In the genomic region with DNA sequence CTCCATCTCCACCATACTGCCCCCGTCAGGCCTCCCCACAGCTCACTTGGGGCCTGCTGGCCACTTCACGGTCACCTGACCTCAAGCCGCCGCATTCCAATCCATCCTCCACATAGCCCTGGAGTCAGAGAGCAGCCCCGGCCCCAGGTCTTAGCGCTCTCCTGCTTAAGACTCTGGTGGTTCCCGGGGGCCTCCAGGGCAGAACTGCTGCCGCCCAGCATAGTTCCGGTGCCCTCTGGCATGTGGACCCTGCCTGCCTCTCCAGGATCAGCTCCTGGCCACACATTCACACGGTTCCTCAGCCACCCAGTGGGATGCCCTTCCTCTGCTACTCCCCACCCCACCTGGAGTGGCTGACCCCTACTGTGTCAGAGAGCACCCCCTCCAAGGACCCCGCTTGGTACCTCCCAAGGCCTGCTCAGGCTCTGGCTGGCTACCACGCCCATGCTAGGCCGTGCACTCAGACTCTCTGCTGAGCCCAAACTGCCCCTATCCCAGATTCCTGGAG, we compare ENCODE assay signal across 18 cellular contexts. TPM values are rescaled to one million over a fixed set of nuclear protein-coding genes. Genes with fewer than 3 reads are reported as not detected.
A peak's percentile ranks its signal among the peaks of the same experiment; 100 is the strongest.
DNase-seq lines count a peak whose midpoint lies in the region; ATAC-seq, FAIRE-seq and TF ChIP-seq lines count a peak whose summit lies in the region.
"Had no signal": no experiment of that assay in that cellular context is flagged by ENCODE, and none has a peak within 500 bp of the region (broad histone marks: within the 10 kb centered on the region; RNA-seq: fewer than 3 reads in every experiment).

No MANE protein-coding gene starts in this region.

- no peak for DNase-seq in activated T-cell treated with anti-CD3 and anti-CD28 coated beads, Interleukin-2, amount 50 U/mL, for 24 hours
- no peak for DNase-seq in activated T-cell treated with anti-CD3 and anti-CD28 coated beads, Interleukin-2, amount 50 U/mL, for 1 hour
- no peak for DNase-seq in activated T-helper 1 cell treated with anti-CD3 and anti-CD28 coated beads, Interleukin-12 subunit alpha, Interleukin-12 subunit beta, Interleukin-2, Interleukin-4 antibody, amounts not matched to agents 30 ng/mL and 10 ng/mL and 1 ng/mL, durations not matched to agents 14 hours and 24 hours and 36 hours (ENCODE audit: low spot score)
- DNase-seq in HepG2 (ENCODE audit: low spot score) (no peak), suprapubic skin (ENCODE audit: low spot score in 2 of 2) (no peak), NCI-H1105 treated with DMSO at 0.1 percent for 48 hours (lab: John Stamatoyannopoulos, UW) (no peak), DMS 273 treated with DMSO at 0.1 percent for 48 hours (lab: John Stamatoyannopoulos, UW) (no peak)
- no peak for DNase-seq in stimulated activated naive B cell treated with anti-CD40 and anti-IgM and Interleukin-4, amounts not matched to agents 10 μg/mL and 1 μg/mL and 100 μg/mL, for 72 hours
- DNase-seq: activated CD4-positive, alpha-beta T cell treated with anti-CD3 and anti-CD28 coated beads for 4 hours; activated gamma-delta T cell; PC-9; T-cell had no signal

- H3K4me3 Mint-ChIP-seq in activated T-cell treated with anti-CD3 and anti-CD28 coated beads, Interleukin-2, amount 50 U/mL, for 24 hours = no peak overlapping the region
- H3K4me3 Mint-ChIP-seq in activated T-helper 1 cell treated with anti-CD3 and anti-CD28 coated beads, Interleukin-12 subunit alpha, Interleukin-12 subunit beta, Interleukin-2, Interleukin-4 antibody, amounts not matched to agents 30 ng/mL and 10 ng/mL and 1 ng/mL, durations not matched to agents 14 hours and 24 hours and 36 hours = no peak overlapping the region
- H3K4me3 Mint-ChIP-seq in stimulated activated naive B cell treated with anti-CD40 and anti-IgM and Interleukin-4, amounts not matched to agents 10 μg/mL and 1 μg/mL and 100 μg/mL, for 72 hours = no peak overlapping the region
- H3K4me3 Mint-ChIP-seq: T-cell had no signal

- H3K9me3 ChIP-seq in HepG2 (ENCODE audit: low read length) (no peaks in the 10 kb centered on the region), suprapubic skin (no peaks in the 10 kb centered on the region)
- H3K9me3 ChIP-seq: A549, neutrophil, thoracic aorta had no signal

- intact Hi-C loops in activated T-helper 1 cell treated with anti-CD3 and anti-CD28 coated beads, Interleukin-12 subunit alpha, Interleukin-12 subunit beta, Interleukin-2, Interleukin-4 antibody, amounts not matched to agents 30 ng/mL and 10 ng/mL and 1 ng/mL, durations not matched to agents 14 hours and 24 hours and 36 hours (cut with micrococcal nuclease) = no loop called here
- intact Hi-C loops in HepG2 (cut with micrococcal nuclease; ENCODE audit: unreplicated experiment) = no loop called here

- no peaks in the 10 kb centered on the region for H3K79me2 ChIP-seq in HepG2 (ENCODE audit: insufficient read depth, low read length)

- H2AFZ ChIP-seq in HepG2 (ENCODE audit: low read length) = no peak overlapping the region
- H2AFZ ChIP-seq: PC-9 had no signal

- no peak for TF ChIP-seq RAD21 in HepG2 (CRISPR knock-in tag; IDR thresholded peaks at IDR 0.05)

- H3K4me1 ChIP-seq in HepG2 (ENCODE audit: insufficient read depth, low read length) (no peaks in the 10 kb centered on the region), suprapubic skin (peaks cover 3% of the 10 kb centered on the region)
- H3K4me1 ChIP-seq: A549 had no signal

- POLR2A ChIA-PET in HepG2 (lab: Yijun Ruan, JAX) = interaction anchor here (1.5 kb wide), 1 partner anchor 9 kb away, joined by 5 read pairs; no protein-coding TSS in a partner anchor

- H3K9me3 Mint-ChIP-seq in activated T-cell treated with anti-CD3 and anti-CD28 coated beads, Interleukin-2, amount 50 U/mL, for 24 hours = no peaks in the 10 kb centered on the region
- H3K9me3 Mint-ChIP-seq in activated T-helper 1 cell treated with anti-CD3 and anti-CD28 coated beads, Interleukin-12 subunit alpha, Interleukin-12 subunit beta, Interleukin-2, Interleukin-4 antibody, amounts not matched to agents 30 ng/mL and 10 ng/mL and 1 ng/mL, durations not matched to agents 14 hours and 24 hours and 36 hours = no peaks in the 10 kb centered on the region
- H3K9me3 Mint-ChIP-seq in stimulated activated naive B cell treated with anti-CD40 and anti-IgM and Interleukin-4, amounts not matched to agents 10 μg/mL and 1 μg/mL and 100 μg/mL, for 72 hours = peaks cover 0 to 2% of the 10 kb centered on the region in 2 donors
- H3K9me3 Mint-ChIP-seq: T-cell had no signal

- H3K9ac ChIP-seq in HepG2 (ENCODE audit: insufficient read depth, low read depth, low read length) = no peak overlapping the region

- TF ChIP-seq EP300 in HepG2 (IDR thresholded peaks at IDR 0.05; ENCODE audit: low read depth in 2 of 2, low read length in 2 of 2) = no peak
- no peak for TF ChIP-seq EP300 in HepG2 (CRISPR knock-in tag; IDR thresholded peaks at IDR 0.05; ENCODE audit: borderline replicate concordance)
- TF ChIP-seq EP300 in suprapubic skin (IDR thresholded peaks at IDR 0.05) = no peak

- TF ChIP-seq POLR2A in HepG2 (IDR thresholded peaks at IDR 0.05; ENCODE audit: insufficient read depth in 1 of 2, low read depth in 2 of 2, low read length in 2 of 2) (no peak), suprapubic skin (IDR thresholded peaks at IDR 0.05) (no peak)

- no TSS peak for BruUV-seq in HepG2 (replicated peaks; lab: Mats Ljungman, UMichigan)

- no peak overlapping the region for H3K27ac ChIP-seq in HepG2 (ENCODE audit: extremely low read length, insufficient read depth, low read length)
- no peak overlapping the region for H3K27ac ChIP-seq in suprapubic skin
- H3K27ac ChIP-seq: A549, PC-9, thoracic aorta had no signal

- peak; percentile 5; the same call in 1 of the 3 replicates for ATAC-seq in HepG2
- no peak for ATAC-seq in stimulated activated naive B cell treated with anti-CD40 and anti-IgM and Interleukin-4, amounts not matched to agents 10 μg/mL and 1 μg/mL and 100 μg/mL, for 72 hours (replicated peaks)
- ATAC-seq: left lobe of liver, T-cell had no signal

- in situ Hi-C loops in HepG2 (cut with HindIII; ENCODE audit: extremely low pct_ligation_motif_present, low pct_unique_long_range_greater_than_20kb) = no loop called here

- no peaks in the 10 kb centered on the region for H3K27me3 Mint-ChIP-seq in activated T-cell treated with anti-CD3 and anti-CD28 coated beads, Interleukin-2, amount 50 U/mL, for 24 hours
- no peaks in the 10 kb centered on the region for H3K27me3 Mint-ChIP-seq in activated T-helper 1 cell treated with anti-CD3 and anti-CD28 coated beads, Interleukin-12 subunit alpha, Interleukin-12 subunit beta, Interleukin-2, Interleukin-4 antibody, amounts not matched to agents 30 ng/mL and 10 ng/mL and 1 ng/mL, durations not matched to agents 14 hours and 24 hours and 36 hours (ENCODE audit: insufficient read depth)
- no peaks in the 10 kb centered on the region for H3K27me3 Mint-ChIP-seq in stimulated activated naive B cell treated with anti-CD40 and anti-IgM and Interleukin-4, amounts not matched to agents 10 μg/mL and 1 μg/mL and 100 μg/mL, for 72 hours
- H3K27me3 Mint-ChIP-seq: T-cell had no signal

- 86% methylated on average over 10 of the region's 13 CpGs for WGBS in HepG2 (ENCODE audit: low lambda C conversion rate)
- WGBS in suprapubic skin = 79% methylated on average over 13 of the region's 13 CpGs

- FAIRE-seq in HepG2 (lab: Jason Lieb, UNC) = no peak
- FAIRE-seq: A549 had no signal

- peaks cover 98% of the 10 kb centered on the region for H3K36me3 Mint-ChIP-seq in activated T-cell treated with anti-CD3 and anti-CD28 coated beads, Interleukin-2, amount 50 U/mL, for 24 hours (ENCODE audit: low read depth)
- peaks cover 54% of the 10 kb centered on the region for H3K36me3 Mint-ChIP-seq in activated T-helper 1 cell treated with anti-CD3 and anti-CD28 coated beads, Interleukin-12 subunit alpha, Interleukin-12 subunit beta, Interleukin-2, Interleukin-4 antibody, amounts not matched to agents 30 ng/mL and 10 ng/mL and 1 ng/mL, durations not matched to agents 14 hours and 24 hours and 36 hours (ENCODE audit: low read depth)
- peaks cover 60 to 74% of the 10 kb centered on the region in 2 donors for H3K36me3 Mint-ChIP-seq in stimulated activated naive B cell treated with anti-CD40 and anti-IgM and Interleukin-4, amounts not matched to agents 10 μg/mL and 1 μg/mL and 100 μg/mL, for 72 hours

- H3K27me3 ChIP-seq in HepG2 (ENCODE audit: control insufficient read depth in 1 of 2, insufficient read depth in 2 of 2, low read length in 2 of 2) (no peaks in the 10 kb centered on the region), suprapubic skin (no peaks in the 10 kb centered on the region)
- H3K27me3 ChIP-seq: neutrophil had no signal

- H3K4me2 ChIP-seq in HepG2 (ENCODE audit: low read depth, low read length) = no peak overlapping the region
- H3K4me2 ChIP-seq: A549, PC-9 had no signal

- no peaks in the 10 kb centered on the region for H4K20me1 ChIP-seq in HepG2 (ENCODE audit: insufficient read depth, low read length)

- H3K4me3 ChIP-seq in HepG2 (replicated peaks in 1 of 3; ENCODE audit: insufficient read depth in 1 of 3, low read depth in 2 of 3, low read length in 3 of 3) = no peak overlapping the region
- H3K4me3 ChIP-seq in suprapubic skin = no peak overlapping the region
- H3K4me3 ChIP-seq: A549, PC-9, thoracic aorta had no signal

- CTCF ChIA-PET in HepG2 (lab: Yijun Ruan, JAX; ENCODE audit: low intra/inter-chr PET ratio, low total read pairs) = no interaction called here

- H3K36me3 ChIP-seq in HepG2 (replicated peaks in 1 of 2; ENCODE audit: control insufficient read depth in 1 of 2, insufficient read depth in 2 of 2, low read length in 2 of 2) (peaks cover 11 to 24% of the 10 kb centered on the region in 2 experiments; a peak in 4 of 5 replicates), suprapubic skin (peaks cover 74% of the 10 kb centered on the region)

- peak overlapping the region; percentile 61 for H3K27ac Mint-ChIP-seq in activated T-cell treated with anti-CD3 and anti-CD28 coated beads, Interleukin-2, amount 50 U/mL, for 24 hours
- peak overlapping the region; percentile 20 for H3K27ac Mint-ChIP-seq in activated T-helper 1 cell treated with anti-CD3 and anti-CD28 coated beads, Interleukin-12 subunit alpha, Interleukin-12 subunit beta, Interleukin-2, Interleukin-4 antibody, amounts not matched to agents 30 ng/mL and 10 ng/mL and 1 ng/mL, durations not matched to agents 14 hours and 24 hours and 36 hours
- peak overlapping the region; percentile 32 for H3K27ac Mint-ChIP-seq in stimulated activated naive B cell treated with anti-CD40 and anti-IgM and Interleukin-4, amounts not matched to agents 10 μg/mL and 1 μg/mL and 100 μg/mL, for 72 hours

- no peak for TF ChIP-seq CTCF in HepG2 (CRISPR knock-in tag; IDR thresholded peaks at IDR 0.05)
- no peak for TF ChIP-seq CTCF in suprapubic skin (IDR thresholded peaks at IDR 0.05)

- H3K4me1 Mint-ChIP-seq in activated T-cell treated with anti-CD3 and anti-CD28 coated beads, Interleukin-2, amount 50 U/mL, for 24 hours (ENCODE audit: low read depth) = peaks cover 39% of the 10 kb centered on the region
- peaks cover 40% of the 10 kb centered on the region for H3K4me1 Mint-ChIP-seq in activated T-helper 1 cell treated with anti-CD3 and anti-CD28 coated beads, Interleukin-12 subunit alpha, Interleukin-12 subunit beta, Interleukin-2, Interleukin-4 antibody, amounts not matched to agents 30 ng/mL and 10 ng/mL and 1 ng/mL, durations not matched to agents 14 hours and 24 hours and 36 hours (ENCODE audit: low read depth)
- peaks cover 36 to 47% of the 10 kb centered on the region in 2 donors for H3K4me1 Mint-ChIP-seq in stimulated activated naive B cell treated with anti-CD40 and anti-IgM and Interleukin-4, amounts not matched to agents 10 μg/mL and 1 μg/mL and 100 μg/mL, for 72 hours

RNA-seq across cellular contexts. Expression of a gene that starts 8.7 kb away (rescaled TPM):
- 84.4 and 86.7 TPM in 2 replicates for total RNA-seq in activated T-helper 1 cell treated with anti-CD3 and anti-CD28 coated beads, Interleukin-12 subunit alpha, Interleukin-12 subunit beta, Interleukin-2, Interleukin-4 antibody, amounts not matched to agents 30 ng/mL and 10 ng/mL and 1 ng/mL, durations not matched to agents 14 hours and 24 hours and 36 hours
- 6.5 and 18.0 TPM in 2 replicates for total RNA-seq in HepG2 (2016; rRNA removed; fragmentation: Illumina TruSeq; extraction: Trizol)
- total RNA-seq in HepG2 (2016; cell fraction: cytosol; rRNA removed; fragmentation: Illumina TruSeq; extraction: Trizol; ENCODE audit: low read depth) = 9.3 and 10.3 TPM in 2 replicates
- total RNA-seq in HepG2 (2016; cell fraction: insoluble cytoplasmic fraction; rRNA removed; fragmentation: Illumina TruSeq; extraction: Trizol) = 6.3 and 18.2 TPM in 2 replicates
- total RNA-seq in HepG2 (2016; cell fraction: membrane; rRNA removed; fragmentation: Illumina TruSeq; extraction: Trizol) = 12.3 and 14.3 TPM in 2 replicates
- total RNA-seq in HepG2 (2016; cell fraction: nucleus; rRNA removed; fragmentation: Illumina TruSeq; extraction: Trizol) = 28.0 and 31.5 TPM in 2 replicates
- 78.6 and 94.3 TPM in 2 replicates for polyA plus RNA-seq in HepG2 (2011; rRNA removed)
- polyA plus RNA-seq in HepG2 (2011; cell fraction: cytosol; rRNA removed) = 35.8 and 36.7 TPM in 2 replicates
- polyA plus RNA-seq in HepG2 (2011; cell fraction: nucleus; rRNA removed) = 312 and 345 TPM in 2 replicates
- 25.4 and 34.0 TPM in 2 replicates for polyA plus RNA-seq in HepG2 (2012)
- polyA plus RNA-seq in HepG2 (2016; cell fraction: cytosol; fragmentation: Illumina TruSeq; extraction: Trizol; ENCODE audit: low read depth) = 6.9 and 8.7 TPM in 2 replicates
- polyA plus RNA-seq in HepG2 (2016; cell fraction: insoluble cytoplasmic fraction; fragmentation: Illumina TruSeq; extraction: Trizol; ENCODE audit: low read depth) = 6.1 and 7.0 TPM in 2 replicates
- polyA plus RNA-seq in HepG2 (2016; cell fraction: membrane; fragmentation: Illumina TruSeq; extraction: Trizol; ENCODE audit: low read depth) = 9.0 and 11.2 TPM in 2 replicates
- 47.5 and 57.4 TPM in 2 replicates for polyA plus RNA-seq in HepG2 (2016; cell fraction: nucleus; fragmentation: Illumina TruSeq; extraction: Trizol; ENCODE audit: insufficient read depth, low read depth)
- polyA minus RNA-seq in HepG2 (2011; rRNA and poly(A)+ RNA removed; ENCODE audit: low replicate concordance) = 97.9 and 139 TPM in 2 replicates
- 10.3 and 11.5 TPM in 2 replicates for polyA minus RNA-seq in HepG2 (2011; cell fraction: cytosol; rRNA and poly(A)+ RNA removed)
- polyA minus RNA-seq in HepG2 (2011; cell fraction: nucleus; rRNA and poly(A)+ RNA removed) = 134 and 154 TPM in 2 replicates
- total RNA-seq in suprapubic skin = 10 to 100 TPM; 27.1 to 50.5 (median 35.7) TPM

RNA-seq across cellular contexts. Expression of a gene that starts 19.5 kb away (rescaled TPM):
- 459 and 472 TPM in 2 replicates for total RNA-seq in activated T-helper 1 cell treated with anti-CD3 and anti-CD28 coated beads, Interleukin-12 subunit alpha, Interleukin-12 subunit beta, Interleukin-2, Interleukin-4 antibody, amounts not matched to agents 30 ng/mL and 10 ng/mL and 1 ng/mL, durations not matched to agents 14 hours and 24 hours and 36 hours
- total RNA-seq in HepG2 (2016; rRNA removed; fragmentation: Illumina TruSeq; extraction: Trizol) (111 and 132 TPM in 2 replicates), suprapubic skin (100 to 1,000 TPM in 1 of 4 donors, 10 to 100 TPM in 3; 57.0 to 113 (median 83.1) TPM)
- total RNA-seq in HepG2 (2016; cell fraction: cytosol; rRNA removed; fragmentation: Illumina TruSeq; extraction: Trizol; ENCODE audit: low read depth) = 12.0 and 13.3 TPM in 2 replicates
- total RNA-seq in HepG2 (2016; cell fraction: insoluble cytoplasmic fraction; rRNA removed; fragmentation: Illumina TruSeq; extraction: Trizol) = 110 and 122 TPM in 2 replicates
- total RNA-seq in HepG2 (2016; cell fraction: membrane; rRNA removed; fragmentation: Illumina TruSeq; extraction: Trizol) = 37.5 and 44.0 TPM in 2 replicates
- 54.8 and 64.8 TPM in 2 replicates for total RNA-seq in HepG2 (2016; cell fraction: nucleus; rRNA removed; fragmentation: Illumina TruSeq; extraction: Trizol)
- 46.1 and 62.6 TPM in 2 replicates for polyA plus RNA-seq in HepG2 (2011; rRNA removed)
- polyA plus RNA-seq in HepG2 (2011; cell fraction: cytosol; rRNA removed) = 52.5 and 54.6 TPM in 2 replicates
- 28.6 and 30.1 TPM in 2 replicates for polyA plus RNA-seq in HepG2 (2011; cell fraction: nucleus; rRNA removed)
- 55.4 and 68.0 TPM in 2 replicates for polyA plus RNA-seq in HepG2 (2012)
- polyA plus RNA-seq in HepG2 (2016; cell fraction: cytosol; fragmentation: Illumina TruSeq; extraction: Trizol; ENCODE audit: low read depth) = 12.0 and 13.6 TPM in 2 replicates
- polyA plus RNA-seq in HepG2 (2016; cell fraction: insoluble cytoplasmic fraction; fragmentation: Illumina TruSeq; extraction: Trizol; ENCODE audit: low read depth) = 241 and 256 TPM in 2 replicates
- 36.3 and 40.6 TPM in 2 replicates for polyA plus RNA-seq in HepG2 (2016; cell fraction: membrane; fragmentation: Illumina TruSeq; extraction: Trizol; ENCODE audit: low read depth)
- polyA plus RNA-seq in HepG2 (2016; cell fraction: nucleus; fragmentation: Illumina TruSeq; extraction: Trizol; ENCODE audit: insufficient read depth, low read depth) = 151 and 157 TPM in 2 replicates
- 17.1 and 71.1 TPM in 2 replicates for polyA minus RNA-seq in HepG2 (2011; rRNA and poly(A)+ RNA removed; ENCODE audit: low replicate concordance)
- 15.4 and 24.9 TPM in 2 replicates for polyA minus RNA-seq in HepG2 (2011; cell fraction: cytosol; rRNA and poly(A)+ RNA removed)
- polyA minus RNA-seq in HepG2 (2011; cell fraction: nucleus; rRNA and poly(A)+ RNA removed) = 26.0 and 31.3 TPM in 2 replicates

RNA-seq across cellular contexts. Expression of a gene that starts 36.7 kb away (rescaled TPM):
- not detected in 2 replicates for total RNA-seq in activated T-helper 1 cell treated with anti-CD3 and anti-CD28 coated beads, Interleukin-12 subunit alpha, Interleukin-12 subunit beta, Interleukin-2, Interleukin-4 antibody, amounts not matched to agents 30 ng/mL and 10 ng/mL and 1 ng/mL, durations not matched to agents 14 hours and 24 hours and 36 hours
- total RNA-seq in HepG2 (2016; rRNA removed; fragmentation: Illumina TruSeq; extraction: Trizol) (not detected in 2 replicates), suprapubic skin (under 1 TPM in 1 of 4 donors, not detected in 3; 0.49 TPM)
- total RNA-seq in HepG2 (2016; cell fraction: cytosol; rRNA removed; fragmentation: Illumina TruSeq; extraction: Trizol; ENCODE audit: low read depth) = not detected in 2 replicates
- total RNA-seq in HepG2 (2016; cell fraction: insoluble cytoplasmic fraction; rRNA removed; fragmentation: Illumina TruSeq; extraction: Trizol) = not detected in 2 replicates
- total RNA-seq in HepG2 (2016; cell fraction: membrane; rRNA removed; fragmentation: Illumina TruSeq; extraction: Trizol) = not detected in 2 replicates
- not detected in 2 replicates for total RNA-seq in HepG2 (2016; cell fraction: nucleus; rRNA removed; fragmentation: Illumina TruSeq; extraction: Trizol)
- polyA plus RNA-seq in HepG2 (2011; rRNA removed) = 0.03 TPM in 1 of 2 replicates, not detected in the other
- polyA plus RNA-seq in HepG2 (2011; cell fraction: cytosol; rRNA removed) = not detected in 2 replicates
- polyA plus RNA-seq in HepG2 (2011; cell fraction: nucleus; rRNA removed) = not detected in 2 replicates
- polyA plus RNA-seq in HepG2 (2012) = 0.05 TPM in 1 of 2 replicates, not detected in the other
- polyA plus RNA-seq in HepG2 (2016; cell fraction: cytosol; fragmentation: Illumina TruSeq; extraction: Trizol; ENCODE audit: low read depth) = not detected in 2 replicates
- polyA plus RNA-seq in HepG2 (2016; cell fraction: insoluble cytoplasmic fraction; fragmentation: Illumina TruSeq; extraction: Trizol; ENCODE audit: low read depth) = not detected in 2 replicates
- polyA plus RNA-seq in HepG2 (2016; cell fraction: membrane; fragmentation: Illumina TruSeq; extraction: Trizol; ENCODE audit: low read depth) = not detected in 2 replicates
- polyA plus RNA-seq in HepG2 (2016; cell fraction: nucleus; fragmentation: Illumina TruSeq; extraction: Trizol; ENCODE audit: insufficient read depth, low read depth) = not detected in 2 replicates
- polyA minus RNA-seq in HepG2 (2011; rRNA and poly(A)+ RNA removed; ENCODE audit: low replicate concordance) = not detected in 2 replicates
- not detected in 2 replicates for polyA minus RNA-seq in HepG2 (2011; cell fraction: cytosol; rRNA and poly(A)+ RNA removed)
- polyA minus RNA-seq in HepG2 (2011; cell fraction: nucleus; rRNA and poly(A)+ RNA removed) = not detected in 2 replicates
- total RNA-seq: glomerular endothelial cell, left lobe of liver, NCI-H460, PC-9, T-cell, thoracic aorta had no signal
- polyA plus RNA-seq: A549 had no signal
